Comparison of ENCODE assay signal across 19 cellular contexts in genomic region chr14:98183556-98183955, GRCh38.
DNase-seq lines count a peak whose midpoint lies in the region; ATAC-seq and TF ChIP-seq lines count a peak whose summit lies in the region.
"Had no signal": no experiment of that assay in that cellular context is flagged by ENCODE, and none has a peak within 500 bp of the region (broad histone marks: within the 10 kb centered on the region; RNA-seq: fewer than 3 reads in every experiment).

No MANE protein-coding gene starts in this region.

- no peaks in the 10 kb centered on the region for H3K36me3 ChIP-seq in Loucy (ENCODE audit: insufficient read depth, low read length)
- H3K36me3 ChIP-seq: left ventricle myocardium inferior, thoracic aorta had no signal

- H2AFZ ChIP-seq in Loucy (ENCODE audit: low read length): no peak overlapping the region

- peak in 1 of 2 donors; percentile 0 for ATAC-seq in activated naive CD4-positive, alpha-beta T cell treated with anti-CD3 and anti-CD28 coated beads, Interleukin-2, amount 50 U/mL, for 72 hours
- no peak for ATAC-seq in stimulated activated effector memory CD8-positive, alpha-beta T cell treated with anti-CD3 and anti-CD28 coated beads, Interleukin-12 subunit alpha, Interleukin-12 subunit beta, amount 100 ng/mL, for 72 hours
- ATAC-seq in left lobe of liver (no peak), HG03571 (IDR thresholded peaks at IDR 0.05; ENCODE audit: unreplicated experiment) (no peak)

- no peaks in the 10 kb centered on the region; the same call in 1 of the 2 replicates for H3F3A ChIP-seq in Loucy (ENCODE audit: low read depth)

- no peak overlapping the region for H3K4me3 ChIP-seq in Loucy (ENCODE audit: low read length, poor library complexity, severe bottlenecking)
- H3K4me3 ChIP-seq: left ventricle myocardium inferior, thoracic aorta had no signal

- H3K27me3 Mint-ChIP-seq in activated naive CD4-positive, alpha-beta T cell treated with anti-CD3 and anti-CD28 coated beads for 36 hours (ENCODE audit: low read depth): no peaks in the 10 kb centered on the region

- no peak for DNase-seq in activated naive CD4-positive, alpha-beta T cell treated with anti-CD3 and anti-CD28 coated beads for 36 hours
- DNase-seq in activated naive CD4-positive, alpha-beta T cell (lab: John Stamatoyannopoulos, UW): no peak
- DNase-seq in activated naive CD4-positive, alpha-beta T cell treated with anti-CD3 and anti-CD28 coated beads, Interleukin-2, amount 50 U/mL, for 72 hours (ENCODE audit: low spot score in 2 of 2): no peak
- no peak for DNase-seq in stimulated activated effector memory CD8-positive, alpha-beta T cell treated with anti-CD3 and anti-CD28 coated beads, Interleukin-12 subunit alpha, Interleukin-12 subunit beta, amount 100 ng/mL, for 72 hours (ENCODE audit: low spot score in 2 of 2)
- no peak for DNase-seq in left lobe of liver (ENCODE audit: low spot score)
- DNase-seq: amniotic stem cell; DMS 273 treated with DMSO at 0.1 percent for 48 hours; HCEC 1CT; hypothalamus; Karpas-422; left ventricle myocardium inferior; MV-4-11; naive B cell; NCI-H1694; small intestine; stimulated activated CD4-positive, alpha-beta T cell treated with anti-CD3 and anti-CD28 coated beads, Interleukin-2, amount 100 ng/mL, for 24 hours had no signal

- no peaks in the 10 kb centered on the region for H3K9me3 ChIP-seq in Loucy (ENCODE audit: insufficient read depth, low read depth, low read length)
- H3K9me3 ChIP-seq: left ventricle myocardium inferior, thoracic aorta had no signal

- H3K27ac Mint-ChIP-seq in activated naive CD4-positive, alpha-beta T cell treated with anti-CD3 and anti-CD28 coated beads for 36 hours: peak overlapping the region; percentile 96
- H3K27ac Mint-ChIP-seq in activated naive CD4-positive, alpha-beta T cell treated with anti-CD3 and anti-CD28 coated beads, Interleukin-2, amount 50 U/mL, for 72 hours: peak overlapping the region; percentile 97 to 99
- peak overlapping the region; percentile 91 for H3K27ac Mint-ChIP-seq in stimulated activated effector memory CD8-positive, alpha-beta T cell treated with anti-CD3 and anti-CD28 coated beads, Interleukin-12 subunit alpha, Interleukin-12 subunit beta, amount 100 ng/mL, for 72 hours
- H3K27ac Mint-ChIP-seq: naive B cell had no signal

- no peaks in the 10 kb centered on the region for H3K79me2 ChIP-seq in Loucy (ENCODE audit: insufficient read depth, low read length)

- H3K9me3 Mint-ChIP-seq in activated naive CD4-positive, alpha-beta T cell treated with anti-CD3 and anti-CD28 coated beads for 36 hours: no peaks in the 10 kb centered on the region
- H3K9me3 Mint-ChIP-seq in activated naive CD4-positive, alpha-beta T cell treated with anti-CD3 and anti-CD28 coated beads, Interleukin-2, amount 50 U/mL, for 72 hours: peaks cover 5% of the 10 kb centered on the region in 2 donors
- peaks cover 2% of the 10 kb centered on the region for H3K9me3 Mint-ChIP-seq in stimulated activated effector memory CD8-positive, alpha-beta T cell treated with anti-CD3 and anti-CD28 coated beads, Interleukin-12 subunit alpha, Interleukin-12 subunit beta, amount 100 ng/mL, for 72 hours

- H3K4me1 ChIP-seq in Loucy (ENCODE audit: insufficient read depth, low read length, poor library complexity, severe bottlenecking): peaks cover 69% of the 10 kb centered on the region
- H3K4me1 ChIP-seq: left ventricle myocardium inferior had no signal

- no peaks in the 10 kb centered on the region for H3K27me3 ChIP-seq in Loucy (ENCODE audit: insufficient read depth, low read length, poor library complexity, severe bottlenecking)

- peaks cover 3% of the 10 kb centered on the region for H3K36me3 Mint-ChIP-seq in activated naive CD4-positive, alpha-beta T cell treated with anti-CD3 and anti-CD28 coated beads for 36 hours (ENCODE audit: low read depth)
- H3K36me3 Mint-ChIP-seq in activated naive CD4-positive, alpha-beta T cell treated with anti-CD3 and anti-CD28 coated beads, Interleukin-2, amount 50 U/mL, for 72 hours: peaks cover 9 to 22% of the 10 kb centered on the region in 2 donors
- no peaks in the 10 kb centered on the region for H3K36me3 Mint-ChIP-seq in stimulated activated effector memory CD8-positive, alpha-beta T cell treated with anti-CD3 and anti-CD28 coated beads, Interleukin-12 subunit alpha, Interleukin-12 subunit beta, amount 100 ng/mL, for 72 hours
- H3K36me3 Mint-ChIP-seq: naive B cell had no signal

- intact Hi-C loops in activated naive CD4-positive, alpha-beta T cell treated with anti-CD3 and anti-CD28 coated beads for 36 hours (cut with micrococcal nuclease): loop anchor here (2.0 kb wide), 1 partner anchor 41 kb away; no protein-coding TSS in a partner anchor

- H3K4me2 ChIP-seq in Loucy (ENCODE audit: low read depth, low read length, poor library complexity, severe bottlenecking): peak overlapping the region; percentile 73

- no peak overlapping the region for H3K9ac ChIP-seq in Loucy (ENCODE audit: low read depth, low read length, poor library complexity, severe bottlenecking)

- CTCF ChIA-PET in activated naive CD4-positive, alpha-beta T cell treated with anti-CD3 and anti-CD28 coated beads for 36 hours (lab: Charles Lee): interaction anchor here (1.3 to 3.2 kb wide), 2 partner anchors 11 to 44 kb away, joined by 3 to 11 read pairs; no protein-coding TSS in a partner anchor

- H3K4me3 Mint-ChIP-seq in activated naive CD4-positive, alpha-beta T cell treated with anti-CD3 and anti-CD28 coated beads for 36 hours: peak overlapping the region; percentile 33
- H3K4me3 Mint-ChIP-seq in stimulated activated effector memory CD8-positive, alpha-beta T cell treated with anti-CD3 and anti-CD28 coated beads, Interleukin-12 subunit alpha, Interleukin-12 subunit beta, amount 100 ng/mL, for 72 hours: peak overlapping the region; percentile 61

- no peaks in the 10 kb centered on the region for H3K9me2 ChIP-seq in Loucy (replicated peaks; ENCODE audit: low read depth, low read length)

- no peaks in the 10 kb centered on the region for H4K20me1 ChIP-seq in Loucy (ENCODE audit: insufficient read depth, low read length, poor library complexity, severe bottlenecking)

- peaks cover 94% of the 10 kb centered on the region for H3K4me1 Mint-ChIP-seq in activated naive CD4-positive, alpha-beta T cell treated with anti-CD3 and anti-CD28 coated beads for 36 hours (ENCODE audit: low read depth)
- H3K4me1 Mint-ChIP-seq in stimulated activated effector memory CD8-positive, alpha-beta T cell treated with anti-CD3 and anti-CD28 coated beads, Interleukin-12 subunit alpha, Interleukin-12 subunit beta, amount 100 ng/mL, for 72 hours: peaks cover 89% of the 10 kb centered on the region
- H3K4me1 Mint-ChIP-seq: naive B cell had no signal

- no peak for TF ChIP-seq CTCF in Loucy (conservative IDR thresholded peaks at IDR 0.05; ENCODE audit: low read length)
